ENCODE assay signal across 8 cellular contexts in the genomic region with DNA sequence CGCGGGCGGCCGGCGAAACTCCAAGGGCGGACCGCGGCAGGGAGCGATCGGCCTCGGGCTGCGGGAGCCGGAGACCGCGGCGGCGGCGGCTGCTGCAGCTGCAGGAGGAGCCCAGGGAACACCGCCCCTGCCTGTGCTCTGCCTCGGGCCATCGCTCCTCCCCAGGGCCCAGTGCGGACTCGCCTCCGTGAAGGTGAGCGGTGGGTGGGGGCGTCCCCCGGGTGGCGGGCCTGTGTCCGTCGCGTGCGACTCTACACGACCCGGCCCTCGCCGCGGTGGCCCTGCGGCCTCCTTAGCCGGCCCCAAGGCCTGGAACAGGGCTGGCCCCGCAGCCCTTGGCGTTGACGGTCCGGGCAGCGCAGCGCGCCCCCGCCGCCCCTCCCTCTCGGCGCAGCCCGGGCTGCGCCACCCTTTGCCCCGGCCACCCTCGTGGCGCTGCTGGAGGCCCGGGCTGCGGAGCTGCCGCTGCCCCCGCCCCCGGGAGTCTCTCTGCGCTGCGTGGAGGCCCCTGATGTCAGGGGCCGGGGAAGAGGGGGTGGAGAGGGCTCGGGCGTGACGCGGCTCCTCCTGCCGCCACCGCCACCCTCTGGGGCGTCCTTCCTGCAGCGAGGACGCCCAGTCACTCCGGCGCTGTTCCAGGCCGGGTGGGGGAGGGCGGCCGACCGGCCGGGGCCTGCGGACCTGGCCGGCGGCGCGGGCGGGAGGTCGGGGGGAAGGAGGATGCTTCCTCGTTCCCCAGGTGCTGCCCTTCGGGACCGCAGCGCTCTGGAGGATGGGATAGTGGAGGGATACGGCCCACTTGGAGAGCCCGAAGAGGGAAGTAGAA. TPM values are rescaled to one million over a fixed set of nuclear protein-coding genes. Genes with fewer than 3 reads are reported as not detected.
DNase-seq lines count a peak whose midpoint lies in the region; ATAC-seq and TF ChIP-seq lines count a peak whose summit lies in the region.

No MANE protein-coding gene starts in this region.

- CTCF ChIA-PET in activated CD8-positive, alpha-beta T cell treated with anti-CD3 and anti-CD28 coated beads, Interleukin-2, amount 10 ng/mL, durations not matched to agents 7 days and 5 days (lab: Charles Lee), result interaction anchor here (0.6 to 2.2 kb wide), 10 partner anchors 12 to 412 kb away, joined by 3 to 6 read pairs (median 4); partner anchors contain the start of gene SRSF1

- 0% methylated on average over 27 to 92 of the region's 92 CpGs for WGBS in endodermal cell (ENCODE audit: insufficient coverage in 1 of 2, insufficient read length in 1 of 2), 2 experiments

- H3K9me3 Mint-ChIP-seq in activated CD8-positive, alpha-beta T cell treated with anti-CD3 and anti-CD28 coated beads, Interleukin-2, amount 10 ng/mL, durations not matched to agents 7 days and 5 days (ENCODE audit: insufficient read depth), result no peaks in the 10 kb centered on the region
- H3K9me3 Mint-ChIP-seq in endodermal cell, result no peaks in the 10 kb centered on the region

- peak overlapping the region; percentile 85 for H3K4me3 Mint-ChIP-seq in activated CD8-positive, alpha-beta T cell treated with anti-CD3 and anti-CD28 coated beads, Interleukin-2, amount 10 ng/mL, durations not matched to agents 7 days and 5 days
- H3K4me3 Mint-ChIP-seq in endodermal cell, result peak overlapping the region; percentile 90

- H3K27me3 ChIP-seq in endodermal cell (ENCODE audit: control insufficient read depth, insufficient read depth, low read length, poor library complexity, severe bottlenecking) (no peaks in the 10 kb centered on the region), mononuclear cell (ENCODE audit: insufficient read depth, low read length) (no peaks in the 10 kb centered on the region)

- peak overlapping the region; percentile 76 for H3K9ac ChIP-seq in endodermal cell (ENCODE audit: extremely low read depth, low read length, poor library complexity, severe bottlenecking)

- peaks cover 31% of the 10 kb centered on the region for H3K36me3 Mint-ChIP-seq in activated CD8-positive, alpha-beta T cell treated with anti-CD3 and anti-CD28 coated beads, Interleukin-2, amount 10 ng/mL, durations not matched to agents 7 days and 5 days (ENCODE audit: low read depth)
- peaks cover 41% of the 10 kb centered on the region for H3K36me3 Mint-ChIP-seq in endodermal cell (ENCODE audit: low read depth)

- peaks cover 39% of the 10 kb centered on the region for H3K36me3 ChIP-seq in endodermal cell (ENCODE audit: control insufficient read depth, insufficient read depth, low read length)

- DNase-seq in NCI-H2171 (lab: John Stamatoyannopoulos, UW), result peak; percentile 45
- DNase-seq in activated CD8-positive, alpha-beta T cell treated with anti-CD3 and anti-CD28 coated beads, Interleukin-2, amount 10 ng/mL, durations not matched to agents 7 days and 5 days, result peak; percentile 76
- peak; percentile 72 for DNase-seq in endodermal cell
- DNase-seq in stimulated activated CD8-positive, alpha-beta memory T cell treated with anti-CD3 and anti-CD28 coated beads, Interleukin-4, amount 100 ng/mL, for 1 hour (ENCODE audit: low read depth in 2 of 2, low spot score in 1 of 2), result peak; percentile 32 to 36
- DNase-seq in NCI-H187 treated with DMSO at 0.1 percent for 48 hours (lab: John Stamatoyannopoulos, UW), result no peak

- H3K4me1 ChIP-seq in endodermal cell (ENCODE audit: control insufficient read depth, insufficient read depth, low read length) (peaks cover 30% of the 10 kb centered on the region), mononuclear cell (ENCODE audit: insufficient read depth, low read length) (peaks cover 24% of the 10 kb centered on the region)

- no peak for TF ChIP-seq CTCF in endodermal cell (conservative IDR thresholded peaks at IDR 0.05)

- H3K9me3 ChIP-seq in endodermal cell (ENCODE audit: control insufficient read depth, low read length) (no peaks in the 10 kb centered on the region), mononuclear cell (ENCODE audit: low read depth, low read length) (no peaks in the 10 kb centered on the region)

- peaks cover 22% of the 10 kb centered on the region for H3K27me3 Mint-ChIP-seq in activated CD8-positive, alpha-beta T cell treated with anti-CD3 and anti-CD28 coated beads, Interleukin-2, amount 10 ng/mL, durations not matched to agents 7 days and 5 days (ENCODE audit: low read depth)
- H3K27me3 Mint-ChIP-seq in endodermal cell (ENCODE audit: insufficient read depth), result peaks cover 6% of the 10 kb centered on the region

- no peak for TF ChIP-seq POLR2A in GM18505 (IDR thresholded peaks at IDR 0.05; ENCODE audit: borderline replicate concordance, extremely low read depth, insufficient read depth, insufficient read length)

- H3K27ac Mint-ChIP-seq in activated CD8-positive, alpha-beta T cell treated with anti-CD3 and anti-CD28 coated beads, Interleukin-2, amount 10 ng/mL, durations not matched to agents 7 days and 5 days, result peak overlapping the region; percentile 81
- H3K27ac Mint-ChIP-seq in endodermal cell, result peak overlapping the region; percentile 80

- H3K4me3 ChIP-seq in endodermal cell (ENCODE audit: low read length) (peak overlapping the region; percentile 94), mononuclear cell (ENCODE audit: low read length) (peak overlapping the region; percentile 83)

- ATAC-seq in GM18505 (IDR thresholded peaks at IDR 0.05; ENCODE audit: unreplicated experiment) (peak; percentile 49), HG02588 (IDR thresholded peaks at IDR 0.05; ENCODE audit: unreplicated experiment) (peak; percentile 58)
- ATAC-seq in activated CD8-positive, alpha-beta T cell treated with anti-CD3 and anti-CD28 coated beads, Interleukin-2, amount 10 ng/mL, durations not matched to agents 7 days and 5 days, result peak; percentile 65

- peak overlapping the region; percentile 46 for H3K27ac ChIP-seq in endodermal cell (ENCODE audit: low read depth, low read length)

- POLR2A ChIA-PET in activated CD8-positive, alpha-beta T cell treated with anti-CD3 and anti-CD28 coated beads, Interleukin-2, amount 10 ng/mL, durations not matched to agents 7 days and 5 days (lab: Charles Lee), result interaction anchor here (0.6 to 4.2 kb wide), 3 partner anchors 77 to 548 kb away, joined by 3 to 37 read pairs (median 5); partner anchors contain the start of genes MRPS23 and SRSF1

- H3K4me1 Mint-ChIP-seq in activated CD8-positive, alpha-beta T cell treated with anti-CD3 and anti-CD28 coated beads, Interleukin-2, amount 10 ng/mL, durations not matched to agents 7 days and 5 days (ENCODE audit: low read depth), result peaks cover 46% of the 10 kb centered on the region
- H3K4me1 Mint-ChIP-seq in endodermal cell, result peaks cover 67% of the 10 kb centered on the region

RNA-seq across cellular contexts. Expression of gene DYNLL2, which starts 0.5 kb away (rescaled TPM):
- 10 to 100 TPM; 30.9 to 31.7 TPM for total RNA-seq in activated CD8-positive, alpha-beta T cell treated with anti-CD3 and anti-CD28 coated beads, Interleukin-2, amount 10 ng/mL, durations not matched to agents 7 days and 5 days
- total RNA-seq in endodermal cell, result 10 to 100 TPM; 47.9 to 69.3 TPM
- polyA plus RNA-seq in endodermal cell (2013, experiment 1 of 2), result 54.8 TPM
- 49.1 TPM for polyA plus RNA-seq in endodermal cell (2013, experiment 2 of 2)
- 12.0 TPM for total RNA-seq in mononuclear cell
